ENCODE assay signal across 1 cellular context in the genomic region with DNA sequence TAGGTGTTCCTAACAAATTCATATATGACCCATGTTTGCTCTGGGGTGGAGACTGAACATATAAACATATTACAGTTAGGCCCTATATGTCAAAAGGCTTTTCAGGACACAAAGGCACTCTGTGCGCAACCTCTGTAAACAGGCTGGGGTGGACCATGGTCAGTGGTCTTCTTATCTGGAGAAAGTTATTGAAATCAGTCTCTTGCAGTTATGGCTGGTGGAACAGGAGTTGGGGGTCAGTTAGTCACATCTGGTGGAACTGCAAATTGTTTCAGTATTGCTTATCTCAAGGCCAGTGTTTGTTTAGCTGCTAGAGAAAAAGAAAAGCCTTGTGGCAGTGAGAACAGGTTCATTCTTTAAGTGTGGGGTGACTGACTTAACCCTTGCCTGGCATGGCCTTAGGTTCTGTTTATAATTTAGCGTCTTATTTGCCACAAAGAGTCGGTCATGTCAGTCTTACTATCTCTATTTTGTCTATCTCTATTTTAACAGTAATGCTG.
TF ChIP-seq lines count a peak whose summit lies in the region.

No MANE protein-coding gene starts in this region.

TF ChIP-seq in K562, 482 proteins besides CTCF, POLR2A, EP300 and RAD21 (continued from another document and continues in another):
- no peak for TF ChIP-seq ZC3H11A (IDR thresholded peaks at IDR 0.05; ENCODE audit: low read depth, low read length)
- peak; percentile 96 for TF ChIP-seq KLF16 (IDR thresholded peaks at IDR 0.05)
- TF ChIP-seq, protein P1, sequence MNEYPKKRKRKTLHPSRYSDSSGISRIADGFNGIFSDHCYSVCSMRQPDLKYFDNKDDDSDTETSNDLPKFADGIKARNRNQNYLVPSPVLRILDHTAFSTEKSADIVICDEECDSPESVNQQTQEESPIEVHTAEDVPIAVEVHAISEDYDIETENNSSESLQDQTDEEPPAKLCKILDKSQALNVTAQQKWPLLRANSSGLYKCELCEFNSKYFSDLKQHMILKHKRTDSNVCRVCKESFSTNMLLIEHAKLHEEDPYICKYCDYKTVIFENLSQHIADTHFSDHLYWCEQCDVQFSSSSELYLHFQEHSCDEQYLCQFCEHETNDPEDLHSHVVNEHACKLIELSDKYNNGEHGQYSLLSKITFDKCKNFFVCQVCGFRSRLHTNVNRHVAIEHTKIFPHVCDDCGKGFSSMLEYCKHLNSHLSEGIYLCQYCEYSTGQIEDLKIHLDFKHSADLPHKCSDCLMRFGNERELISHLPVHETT (CRISPR knock-in tag; conservative IDR thresholded peaks at IDR 0.05 in 1 of 2, IDR thresholded peaks at IDR 0.05 in 1 of 2) = peak in 1 of 2 experiments; percentile 63; a peak in 1 of 4 replicates
- peak; percentile 9; the same call in 1 of the 2 replicates for TF ChIP-seq BCOR (IDR thresholded peaks at IDR 0.05)
- TF ChIP-seq, protein P2, sequence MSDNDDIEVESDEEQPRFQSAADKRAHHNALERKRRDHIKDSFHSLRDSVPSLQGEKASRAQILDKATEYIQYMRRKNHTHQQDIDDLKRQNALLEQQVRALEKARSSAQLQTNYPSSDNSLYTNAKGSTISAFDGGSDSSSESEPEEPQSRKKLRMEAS (CRISPR knock-in tag; IDR thresholded peaks at IDR 0.05) = peak; percentile 30; the same call in 1 of the 2 replicates
- TF ChIP-seq PTRF (tag; IDR thresholded peaks at IDR 0.05) = no peak
- TF ChIP-seq MXI1 (IDR thresholded peaks at IDR 0.05; ENCODE audit: low read depth, low read length) = peak; percentile 74; the same call in 1 of the 2 replicates
- TF ChIP-seq, protein P3, sequence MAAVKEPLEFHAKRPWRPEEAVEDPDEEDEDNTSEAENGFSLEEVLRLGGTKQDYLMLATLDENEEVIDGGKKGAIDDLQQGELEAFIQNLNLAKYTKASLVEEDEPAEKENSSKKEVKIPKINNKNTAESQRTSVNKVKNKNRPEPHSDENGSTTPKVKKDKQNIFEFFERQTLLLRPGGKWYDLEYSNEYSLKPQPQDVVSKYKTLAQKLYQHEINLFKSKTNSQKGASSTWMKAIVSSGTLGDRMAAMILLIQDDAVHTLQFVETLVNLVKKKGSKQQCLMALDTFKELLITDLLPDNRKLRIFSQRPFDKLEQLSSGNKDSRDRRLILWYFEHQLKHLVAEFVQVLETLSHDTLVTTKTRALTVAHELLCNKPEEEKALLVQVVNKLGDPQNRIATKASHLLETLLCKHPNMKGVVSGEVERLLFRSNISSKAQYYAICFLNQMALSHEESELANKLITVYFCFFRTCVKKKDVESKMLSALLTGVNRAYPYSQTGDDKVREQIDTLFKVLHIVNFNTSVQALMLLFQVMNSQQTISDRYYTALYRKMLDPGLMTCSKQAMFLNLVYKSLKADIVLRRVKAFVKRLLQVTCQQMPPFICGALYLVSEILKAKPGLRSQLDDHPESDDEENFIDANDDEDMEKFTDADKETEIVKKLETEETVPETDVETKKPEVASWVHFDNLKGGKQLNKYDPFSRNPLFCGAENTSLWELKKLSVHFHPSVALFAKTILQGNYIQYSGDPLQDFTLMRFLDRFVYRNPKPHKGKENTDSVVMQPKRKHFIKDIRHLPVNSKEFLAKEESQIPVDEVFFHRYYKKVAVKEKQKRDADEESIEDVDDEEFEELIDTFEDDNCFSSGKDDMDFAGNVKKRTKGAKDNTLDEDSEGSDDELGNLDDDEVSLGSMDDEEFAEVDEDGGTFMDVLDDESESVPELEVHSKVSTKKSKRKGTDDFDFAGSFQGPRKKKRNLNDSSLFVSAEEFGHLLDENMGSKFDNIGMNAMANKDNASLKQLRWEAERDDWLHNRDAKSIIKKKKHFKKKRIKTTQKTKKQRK (IDR thresholded peaks at IDR 0.05; ENCODE audit: borderline replicate concordance, low read depth, low read length) = no peak
- no peak for TF ChIP-seq USF1 (CRISPR knock-in tag; IDR thresholded peaks at IDR 0.05)
- TF ChIP-seq EHMT2 (IDR thresholded peaks at IDR 0.05) = no peak
- peak; percentile 47; the same call in 1 of the 2 replicates for TF ChIP-seq JUND (IDR thresholded peaks at IDR 0.05; ENCODE audit: borderline replicate concordance, low read depth, low read length)
- TF ChIP-seq JUND (tag; IDR thresholded peaks at IDR 0.05; ENCODE audit: borderline replicate concordance, low read depth, low read length) = no peak; the same call in 2 of the 3 replicates
- peak; percentile 67; the same call in 1 of the 2 replicates for TF ChIP-seq RNF2 (IDR thresholded peaks at IDR 0.05)
- peak in 1 of 2 experiments; percentile 63; a peak in 1 of 4 replicates for TF ChIP-seq ARNT (IDR thresholded peaks at IDR 0.05)
- TF ChIP-seq, protein P4, sequence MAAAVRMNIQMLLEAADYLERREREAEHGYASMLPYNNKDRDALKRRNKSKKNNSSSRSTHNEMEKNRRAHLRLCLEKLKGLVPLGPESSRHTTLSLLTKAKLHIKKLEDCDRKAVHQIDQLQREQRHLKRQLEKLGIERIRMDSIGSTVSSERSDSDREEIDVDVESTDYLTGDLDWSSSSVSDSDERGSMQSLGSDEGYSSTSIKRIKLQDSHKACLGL (CRISPR knock-in tag; IDR thresholded peaks at IDR 0.05; ENCODE audit: borderline replicate concordance, poor library complexity, severe bottlenecking) = no peak
- TF ChIP-seq ETV5 (CRISPR knock-in tag; IDR thresholded peaks at IDR 0.05; ENCODE audit: low read depth) = no peak
- TF ChIP-seq KAT8 (IDR thresholded peaks at IDR 0.05; ENCODE audit: low read depth) = no peak
- TF ChIP-seq RBM17 (IDR thresholded peaks at IDR 0.05; ENCODE audit: borderline replicate concordance, low read depth, low read length) = no peak
- TF ChIP-seq BRF1 (IDR thresholded peaks at IDR 0.05; ENCODE audit: borderline replicate concordance, extremely low read depth, insufficient read length) = no peak
- TF ChIP-seq DNMT1 (IDR thresholded peaks at IDR 0.05) = no peak
- TF ChIP-seq NR4A1 (CRISPR knock-in tag; IDR thresholded peaks at IDR 0.05) = no peak
- peak; percentile 83; the same call in 1 of the 2 replicates for TF ChIP-seq NR4A1 (tag; IDR thresholded peaks at IDR 0.05)
- TF ChIP-seq AFF1 (IDR thresholded peaks at IDR 0.05; ENCODE audit: low read depth in 1 of 2, partially characterized antibody in 2 of 2) = peak in 1 of 2 experiments; percentile 62
- no peak for TF ChIP-seq ZNF224 (CRISPR knock-in tag; IDR thresholded peaks at IDR 0.05)
- no peak for TF ChIP-seq ZBTB17 (CRISPR knock-in tag; IDR thresholded peaks at IDR 0.05)
- peak; percentile 79; the same call in 1 of the 2 replicates for TF ChIP-seq FOXP1 (CRISPR knock-in tag; IDR thresholded peaks at IDR 0.05)
- TF ChIP-seq NCOA1 (IDR thresholded peaks at IDR 0.05; ENCODE audit: low read depth) = peak; percentile 87; the same call in 1 of the 2 replicates
- peak; percentile 80; the same call in 1 of the 2 replicates for TF ChIP-seq CUX1 (CRISPR knock-in tag; IDR thresholded peaks at IDR 0.05)
- peak; percentile 89 for TF ChIP-seq ZNF395 (CRISPR knock-in tag; IDR thresholded peaks at IDR 0.05)
- TF ChIP-seq RCOR1 (IDR thresholded peaks at IDR 0.05; ENCODE audit: borderline replicate concordance in 1 of 2, low read depth in 2 of 2, low read length in 2 of 2) = peak; percentile 72 to 86; a peak in 3 of 4 replicates
- TF ChIP-seq NBN (IDR thresholded peaks at IDR 0.05; ENCODE audit: low read depth) = peak; percentile 70; the same call in 1 of the 2 replicates
- TF ChIP-seq CBFA2T3 (IDR thresholded peaks at IDR 0.05) = peak; percentile 99
- TF ChIP-seq HDAC3 (IDR thresholded peaks at IDR 0.05; ENCODE audit: borderline replicate concordance, partially characterized antibody) = peak; percentile 91
- TF ChIP-seq, protein P5, sequence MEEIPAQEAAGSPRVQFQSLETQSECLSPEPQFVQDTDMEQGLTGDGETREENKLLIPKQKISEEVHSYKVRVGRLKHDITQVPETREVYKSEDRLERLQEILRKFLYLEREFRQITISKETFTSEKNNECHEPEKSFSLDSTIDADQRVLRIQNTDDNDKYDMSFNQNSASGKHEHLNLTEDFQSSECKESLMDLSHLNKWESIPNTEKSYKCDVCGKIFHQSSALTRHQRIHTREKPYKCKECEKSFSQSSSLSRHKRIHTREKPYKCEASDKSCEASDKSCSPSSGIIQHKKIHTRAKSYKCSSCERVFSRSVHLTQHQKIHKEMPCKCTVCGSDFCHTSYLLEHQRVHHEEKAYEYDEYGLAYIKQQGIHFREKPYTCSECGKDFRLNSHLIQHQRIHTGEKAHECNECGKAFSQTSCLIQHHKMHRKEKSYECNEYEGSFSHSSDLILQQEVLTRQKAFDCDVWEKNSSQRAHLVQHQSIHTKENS (CRISPR knock-in tag; IDR thresholded peaks at IDR 0.05) = no peak
- no peak for TF ChIP-seq PHB (CRISPR knock-in tag; IDR thresholded peaks at IDR 0.05)
- peak; percentile 80 for TF ChIP-seq ZNF589 (CRISPR knock-in tag; IDR thresholded peaks at IDR 0.05; ENCODE audit: low read depth)
- peak; percentile 59 to 87; a peak in 2 of 4 replicates for TF ChIP-seq TBL1XR1 (IDR thresholded peaks at IDR 0.05; ENCODE audit: low read length in 2 of 2)
